Comparison of ENCODE assay signal across 8 cellular contexts in genomic region chr11:65355013-65355775, GRCh38. TPM values are rescaled to one million over a fixed set of nuclear protein-coding genes. Genes with fewer than 3 reads are reported as not detected.
DNase-seq lines count a peak whose midpoint lies in the region; ATAC-seq and TF ChIP-seq lines count a peak whose summit lies in the region.

No MANE protein-coding gene starts in this region.

- H3K36me3 ChIP-seq in stomach = peaks cover 23 to 26% (median 26%) of the 10 kb centered on the region in 4 donors

- H3K27me3 ChIP-seq in dorsolateral prefrontal cortex = no peaks in the 10 kb centered on the region
- H3K27me3 ChIP-seq in mononuclear cell (ENCODE audit: insufficient read depth, low read length) = no peaks in the 10 kb centered on the region
- peaks cover 0 to 13% (median 0%) of the 10 kb centered on the region in 3 donors for H3K27me3 ChIP-seq in stomach

- peaks cover 13% of the 10 kb centered on the region for H3K4me1 ChIP-seq in mononuclear cell (ENCODE audit: insufficient read depth, low read length)
- H3K4me1 ChIP-seq in stomach = peaks cover 19 to 27% (median 25%) of the 10 kb centered on the region in 4 donors

- no peak for TF ChIP-seq POLR2A in stomach (IDR thresholded peaks at IDR 0.05)

- no peaks in the 10 kb centered on the region for H3K9me3 ChIP-seq in mononuclear cell (ENCODE audit: low read depth, low read length)
- no peaks in the 10 kb centered on the region for H3K9me3 ChIP-seq in stomach

- no peak for TF ChIP-seq EP300 in stomach (IDR thresholded peaks at IDR 0.05)

- 1 to 2% (median 2%) methylated on average over 28 to 46 of the region's 47 CpGs for WGBS in stomach, 5 donors

- DNase-seq in NCI-H2107 treated with DMSO at 0.1 percent for 48 hours (lab: John Stamatoyannopoulos, UW; ENCODE audit: unreplicated experiment) = peak; percentile 72
- peak; percentile 45 for DNase-seq in activated CD4-positive, alpha-beta T cell treated with anti-CD3 and anti-CD28 coated beads for 1 hour
- peak in 4 of 10 donors; percentile 41 to 58 (median 49) for DNase-seq in dorsolateral prefrontal cortex
- DNase-seq in stomach = no peak
- no peak for DNase-seq in mucosa of gallbladder (ENCODE audit: low spot score)

- H3K4me3 ChIP-seq in dorsolateral prefrontal cortex (peak overlapping the region; percentile 51 to 97 (median 80)), mononuclear cell (ENCODE audit: low read length) (peak overlapping the region; percentile 55), stomach (peak overlapping the region; percentile 74 to 82 (median 78))

- H3K27ac ChIP-seq in dorsolateral prefrontal cortex (peak overlapping the region in 51 of 59 donors; percentile 13 to 92 (median 74)), stomach (peak overlapping the region; percentile 63 to 77 (median 73))

- TF ChIP-seq CTCF in dorsolateral prefrontal cortex (IDR thresholded peaks at IDR 0.05 in 54 of 56, conservative IDR thresholded peaks at IDR 0.05 in 2 of 56; ENCODE audit: low read depth in 1 of 56, partially characterized antibody in 56 of 56) (no peak), stomach (IDR thresholded peaks at IDR 0.05) (no peak)

- intact Hi-C loops in dorsolateral prefrontal cortex (cut with DNase I) = no loop called here
- intact Hi-C loops in stomach (cut with DNase I; ENCODE audit: low total_unique reads) = no loop called here

- peak; percentile 28 for ATAC-seq in GM18498 (IDR thresholded peaks at IDR 0.05; ENCODE audit: unreplicated experiment)
- peak; percentile 27 for ATAC-seq in HG02852 (IDR thresholded peaks at IDR 0.05; ENCODE audit: unreplicated experiment)

RNA-seq across cellular contexts. Expression of gene TIGD3, which starts 0.6 kb away (rescaled TPM):
- 1 to 10 TPM in 119 of 120 experiments, under 1 TPM in 1; 0.77 to 4.5 (median 2.4) TPM for total RNA-seq in dorsolateral prefrontal cortex
- 0.42 TPM for total RNA-seq in mononuclear cell
- 1 to 10 TPM in 1 of 5 donors, not detected in 4; 4.5 TPM for total RNA-seq in stomach
- polyA plus RNA-seq in stomach = under 1 TPM in 2 of 3 donors, not detected in 1; 0.25 to 0.44 TPM
- 0.29 TPM for total RNA-seq in mucosa of gallbladder

RNA-seq across cellular contexts. Expression of gene DPF2, which starts 21.5 kb away (rescaled TPM):
- total RNA-seq in dorsolateral prefrontal cortex (100 to 1,000 TPM in 5 of 120 experiments, 10 to 100 TPM in 115; 51.4 to 114 (median 73.5) TPM), mononuclear cell (39.6 TPM), stomach (10 to 100 TPM; 14.7 to 92.8 (median 35.1) TPM), mucosa of gallbladder (62.6 TPM)
- 10 to 100 TPM; 14.9 to 22.6 (median 19.6) TPM for polyA plus RNA-seq in stomach

RNA-seq across cellular contexts. Expression of gene SLC25A45, which starts 27.3 kb away (rescaled TPM):
- total RNA-seq in dorsolateral prefrontal cortex = 10 to 100 TPM in 51 of 120 experiments, 1 to 10 TPM in 69; 3.6 to 18.2 (median 9.0) TPM
- 12.6 TPM for total RNA-seq in mononuclear cell
- total RNA-seq in stomach = 100 to 1,000 TPM in 1 of 5 donors, 1 to 10 TPM in 4; 1.2 to 101 (median 2.4) TPM
- polyA plus RNA-seq in stomach = 1 to 10 TPM; 1.9 to 3.8 (median 3.1) TPM
- total RNA-seq in mucosa of gallbladder = 7.1 TPM

RNA-seq across cellular contexts. Expression of gene FRMD8, which starts 31.2 kb away (rescaled TPM):
- total RNA-seq in dorsolateral prefrontal cortex (10 to 100 TPM; 14.1 to 50.3 (median 21.7) TPM), mononuclear cell (23.1 TPM), stomach (100 to 1,000 TPM in 3 of 5 donors, 10 to 100 TPM in 1, 1 to 10 TPM in 1; 9.3 to 340 (median 114) TPM), mucosa of gallbladder (40.8 TPM)
- 10 to 100 TPM; 11.8 to 16.3 (median 13.6) TPM for polyA plus RNA-seq in stomach

RNA-seq across cellular contexts. Expression of gene CDC42EP2, which starts 40.5 kb away (rescaled TPM):
- total RNA-seq in dorsolateral prefrontal cortex (10 to 100 TPM in 115 of 120 experiments, 1 to 10 TPM in 5; 7.5 to 83.6 (median 20.5) TPM), mononuclear cell (not detected), stomach (10 to 100 TPM in 2 of 5 donors, 1 to 10 TPM in 1, under 1 TPM in 1, not detected in 1; 0.89 to 18.3 (median 8.3) TPM), mucosa of gallbladder (21.5 TPM)
- 10 to 100 TPM; 13.8 to 22.0 (median 18.4) TPM for polyA plus RNA-seq in stomach

Comparison
In these comparisons a context has a peak if more than half of its experiments do, and no peak if none do; other contexts are left out.
1. DNase-seq: peak in NCI-H2107 treated with DMSO at 0.1 percent for 48 hours (single experiment) and activated CD4-positive, alpha-beta T cell treated with anti-CD3 and anti-CD28 coated beads for 1 hour (single experiment); none in stomach (single experiment) and mucosa of gallbladder (single experiment).
2. Peak in every context shown above with its lines, with median percentiles within 50 percentile points of each other: H3K4me3 ChIP-seq.